In genomic region chr13:49213539-49213938, GRCh38 we compare ENCODE assay signal across 1 cellular context.
A peak's percentile ranks its signal among the peaks of the same experiment; 100 is the strongest.
TF ChIP-seq lines count a peak whose summit lies in the region.

No MANE protein-coding gene starts in this region.

TF ChIP-seq in GM12878, 131 proteins besides CTCF, POLR2A, EP300 and RAD21:
- TF ChIP-seq RAD51 (IDR thresholded peaks at IDR 0.05) = no peak
- no peak for TF ChIP-seq EED (IDR thresholded peaks at IDR 0.05; ENCODE audit: low read depth)
- no peak for TF ChIP-seq NKRF (conservative IDR thresholded peaks at IDR 0.05)
- 0 out of 2 replicates have a peak, but pooled peaks have one; percentile 20 for TF ChIP-seq SPI1 (IDR thresholded peaks at IDR 0.05; ENCODE audit: borderline replicate concordance, insufficient read depth, low read depth, low read length)
